ENCODE assay signal across 20 cellular contexts in genomic region chr5:138943615-138944173, GRCh38.
A peak's percentile ranks its signal among the peaks of the same experiment; 100 is the strongest.
DNase-seq lines count a peak whose midpoint lies in the region; ATAC-seq and TF ChIP-seq lines count a peak whose summit lies in the region.
"Had no signal": no experiment of that assay in that cellular context is flagged by ENCODE, and none has a peak within 500 bp of the region (broad histone marks: within the 10 kb centered on the region; RNA-seq: fewer than 3 reads in every experiment).

No MANE protein-coding gene starts in this region.

- no peak overlapping the region for H3K4me3 Mint-ChIP-seq in CD4-positive, CD25-positive, alpha-beta regulatory T cell
- H3K4me3 Mint-ChIP-seq in endothelial cell (ENCODE audit: unreplicated experiment) (no peak overlapping the region), nephron progenitor cell (no peak overlapping the region)

- no peak for ATAC-seq in CD4-positive, CD25-positive, alpha-beta regulatory T cell (ENCODE audit: low read depth in 2 of 2)
- ATAC-seq in HG03442 (IDR thresholded peaks at IDR 0.05; ENCODE audit: unreplicated experiment), result no peak
- ATAC-seq: GM12878, HCT116 had no signal

- no peaks in the 10 kb centered on the region for H3K27me3 ChIP-seq in CD4-positive, CD25-positive, alpha-beta regulatory T cell (ENCODE audit: control insufficient read depth, insufficient read depth, low read length)
- H3K27me3 ChIP-seq: breast epithelium, MG63 had no signal

- H3K4me3 ChIP-seq in CD4-positive, CD25-positive, alpha-beta regulatory T cell (ENCODE audit: low read depth, low read length), result no peak overlapping the region
- H3K4me3 ChIP-seq: breast epithelium, GM12878, lower lobe of right lung, MG63, skin epidermis had no signal

- POLR2A ChIA-PET in GM10248 (lab: Yijun Ruan, JAX), result no interaction called here

- CTCF ChIA-PET in GM10248 (lab: Yijun Ruan, JAX), result no interaction called here

- H3K9me3 ChIP-seq in CD4-positive, CD25-positive, alpha-beta regulatory T cell (ENCODE audit: control insufficient read depth in 2 of 2, low read length in 2 of 2), result no peaks in the 10 kb centered on the region
- H3K9me3 ChIP-seq: breast epithelium, lower lobe of right lung, MG63 had no signal

- DNase-seq in CD4-positive, CD25-positive, alpha-beta regulatory T cell, result peak in 1 of 3 donors; percentile 6
- DNase-seq in HT1080 (ENCODE audit: low read depth), result peak; percentile 14
- DNase-seq in endothelial cell (ENCODE audit: low spot score), result no peak
- DNase-seq in nephron progenitor cell, result no peak
- DNase-seq in medulla oblongata (ENCODE audit: extremely low spot score), result no peak
- no peak for DNase-seq in GM10248 (ENCODE audit: extremely low spot score)
- DNase-seq: ACHN, activated gamma-delta T cell treated with Interleukin-2 at 50 U/mL for 16 hours, lower lobe of right lung, MG63, NCI-H1417 treated with DMSO at 0.1 percent for 48 hours, NCI-H2107, NCI-H446 treated with DMSO at 0.1 percent for 48 hours, SHP77, T-helper 9 cell had no signal

- H3K27ac Mint-ChIP-seq in CD4-positive, CD25-positive, alpha-beta regulatory T cell, result peak overlapping the region in 2 of 3 donors; percentile 62 to 74
- H3K27ac Mint-ChIP-seq in endothelial cell (ENCODE audit: unreplicated experiment), result peak overlapping the region; percentile 74
- peak overlapping the region; percentile 57 for H3K27ac Mint-ChIP-seq in nephron progenitor cell

- H3K36me3 Mint-ChIP-seq in CD4-positive, CD25-positive, alpha-beta regulatory T cell, result peaks cover 14% of the 10 kb centered on the region
- H3K36me3 Mint-ChIP-seq in endothelial cell (ENCODE audit: low read depth, unreplicated experiment), result peaks cover 25% of the 10 kb centered on the region
- H3K36me3 Mint-ChIP-seq in nephron progenitor cell (ENCODE audit: low read depth), result peaks cover 24% of the 10 kb centered on the region

- H3K4me1 Mint-ChIP-seq in CD4-positive, CD25-positive, alpha-beta regulatory T cell, result peaks cover 0 to 9% (median 4%) of the 10 kb centered on the region in 4 donors
- H3K4me1 Mint-ChIP-seq in endothelial cell (ENCODE audit: unreplicated experiment) (peaks cover 34% of the 10 kb centered on the region), nephron progenitor cell (peaks cover 59% of the 10 kb centered on the region)

- no peaks in the 10 kb centered on the region for H3K27me3 Mint-ChIP-seq in CD4-positive, CD25-positive, alpha-beta regulatory T cell
- H3K27me3 Mint-ChIP-seq in endothelial cell (ENCODE audit: unreplicated experiment) (peaks cover 23% of the 10 kb centered on the region), nephron progenitor cell (ENCODE audit: low read depth, poor library complexity) (peaks cover 8% of the 10 kb centered on the region)

- H3K36me3 ChIP-seq in CD4-positive, CD25-positive, alpha-beta regulatory T cell (ENCODE audit: control insufficient read depth, insufficient read depth, low read length), result no peaks in the 10 kb centered on the region
- H3K36me3 ChIP-seq: breast epithelium had no signal

- peaks cover 0 to 2% (median 0%) of the 10 kb centered on the region in 7 donors for H3K9me3 Mint-ChIP-seq in CD4-positive, CD25-positive, alpha-beta regulatory T cell
- H3K9me3 Mint-ChIP-seq in endothelial cell (ENCODE audit: unreplicated experiment), result no peaks in the 10 kb centered on the region
- peaks cover 6% of the 10 kb centered on the region for H3K9me3 Mint-ChIP-seq in nephron progenitor cell

- no peak overlapping the region for H3K27ac ChIP-seq in CD4-positive, CD25-positive, alpha-beta regulatory T cell (ENCODE audit: insufficient read depth, low read length, poor library complexity, severe bottlenecking)
- H3K27ac ChIP-seq: breast epithelium, lower lobe of right lung, skin epidermis had no signal

- TF ChIP-seq CTCF in endothelial cell (IDR thresholded peaks at IDR 0.05; ENCODE audit: unreplicated experiment) (no peak), nephron progenitor cell (IDR thresholded peaks at IDR 0.05) (no peak), GM10248 (IDR thresholded peaks at IDR 0.05; ENCODE audit: control extremely low read depth, extremely low read depth, low read depth, missing control alignments) (no peak)

- no peaks in the 10 kb centered on the region for H3K4me1 ChIP-seq in CD4-positive, CD25-positive, alpha-beta regulatory T cell (ENCODE audit: control insufficient read depth, insufficient read depth, low read length, poor library complexity, severe bottlenecking)
- H3K4me1 ChIP-seq: breast epithelium, lower lobe of right lung had no signal
